15 cellular contexts compared by ENCODE assay signal in the genomic region with DNA sequence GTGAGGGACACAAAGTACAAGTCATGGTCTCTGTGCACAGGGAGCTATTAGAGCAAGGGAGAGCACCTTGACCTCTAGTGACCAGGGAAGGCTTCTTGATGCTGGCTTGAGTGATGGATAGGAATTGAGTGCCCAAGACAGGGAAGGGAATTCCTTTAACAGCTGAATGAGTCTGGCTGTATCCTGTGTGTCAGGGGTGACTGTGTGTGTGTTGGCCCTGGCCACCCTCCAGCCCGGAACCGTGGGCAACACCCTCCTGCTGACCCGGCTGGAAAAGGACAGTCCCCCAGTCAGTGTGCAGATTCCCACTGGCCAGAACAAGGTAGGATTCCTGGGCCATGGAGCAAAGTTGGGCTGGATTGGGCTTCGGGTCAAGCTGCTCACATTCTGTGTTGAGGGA. TPM values are rescaled to one million over a fixed set of nuclear protein-coding genes. Genes with fewer than 3 reads are reported as not detected.
DNase-seq lines count a peak whose midpoint lies in the region; ATAC-seq and TF ChIP-seq lines count a peak whose summit lies in the region.
"Had no signal": no experiment of that assay in that cellular context is flagged by ENCODE, and none has a peak within 500 bp of the region (broad histone marks: within the 10 kb centered on the region; RNA-seq: fewer than 3 reads in every experiment).

No MANE protein-coding gene starts in this region.

- H3K27me3 ChIP-seq in tibial artery = no peaks in the 10 kb centered on the region

- H3K4me1 ChIP-seq in tibial artery = peaks cover 0 to 6% (median 5%) of the 10 kb centered on the region in 4 donors

- H3K4me3 ChIP-seq in tibial artery = no peak overlapping the region

- intact Hi-C loops in Calu3 (cut with micrococcal nuclease; ENCODE audit: unreplicated experiment) (no loop called here), tibial artery (cut with DNase I; ENCODE audit: low total_unique reads) (loop anchor here (2.0 kb wide), 1 partner anchor 77 kb away; no protein-coding TSS in a partner anchor)

- H3K36me3 ChIP-seq in tibial artery = no peaks in the 10 kb centered on the region

- CTCF ChIA-PET in Calu3 (lab: Charles Lee) = no interaction called here

- H3K4me1 Mint-ChIP-seq in activated naive CD8-positive, alpha-beta T cell (ENCODE audit: low read depth) = peaks cover 19% of the 10 kb centered on the region
- no peaks in the 10 kb centered on the region for H3K4me1 Mint-ChIP-seq in Calu3 (ENCODE audit: low read depth, unreplicated experiment)

- no peaks in the 10 kb centered on the region for H3K9me3 Mint-ChIP-seq in activated naive CD8-positive, alpha-beta T cell (ENCODE audit: low read depth)
- H3K9me3 Mint-ChIP-seq in Calu3 (ENCODE audit: low read depth, unreplicated experiment) = no peaks in the 10 kb centered on the region
- H3K9me3 Mint-ChIP-seq: brain; CD14-positive monocyte; naive thymus-derived CD8-positive, alpha-beta T cell had no signal

- no peaks in the 10 kb centered on the region for H3K27me3 Mint-ChIP-seq in activated naive CD8-positive, alpha-beta T cell
- no peaks in the 10 kb centered on the region for H3K27me3 Mint-ChIP-seq in Calu3 (ENCODE audit: unreplicated experiment)
- H3K27me3 Mint-ChIP-seq: brain; naive thymus-derived CD8-positive, alpha-beta T cell had no signal

- TF ChIP-seq CTCF in Calu3 (IDR thresholded peaks at IDR 0.05; ENCODE audit: unreplicated experiment) (no peak), tibial artery (IDR thresholded peaks at IDR 0.05) (no peak)

- no peak overlapping the region for H3K4me3 Mint-ChIP-seq in activated naive CD8-positive, alpha-beta T cell
- H3K4me3 Mint-ChIP-seq in Calu3 (ENCODE audit: low read depth, unreplicated experiment) = no peak overlapping the region
- H3K4me3 Mint-ChIP-seq: brain; CD14-positive monocyte; naive thymus-derived CD8-positive, alpha-beta T cell had no signal

- DNase-seq in AG08396 (ENCODE audit: low spot score) = peak; percentile 47
- peak; percentile 87 for DNase-seq in ELR (ENCODE audit: low read depth)
- DNase-seq in left lobe of liver (ENCODE audit: low spot score) = no peak
- no peak for DNase-seq in Calu3
- no peak for DNase-seq in tibial artery
- DNase-seq: activated gamma-delta T cell treated with Interleukin-2 at 50 U/mL for 16 hours, foreskin melanocyte, NCI-H1930, NCI-H446 treated with DMSO at 0.1 percent for 48 hours had no signal

- H3K27ac Mint-ChIP-seq in activated naive CD8-positive, alpha-beta T cell = peak overlapping the region; percentile 69
- no peak overlapping the region for H3K27ac Mint-ChIP-seq in Calu3 (ENCODE audit: unreplicated experiment)

- peak; percentile 10 for ATAC-seq in left lobe of liver
- no peak for ATAC-seq in GM19351 (IDR thresholded peaks at IDR 0.05; ENCODE audit: unreplicated experiment)
- ATAC-seq: naive thymus-derived CD8-positive, alpha-beta T cell had no signal

- H3K27ac ChIP-seq in tibial artery = no peak overlapping the region

- no peaks in the 10 kb centered on the region for H3K9me3 ChIP-seq in tibial artery

- H3K36me3 Mint-ChIP-seq in activated naive CD8-positive, alpha-beta T cell = peaks cover 8% of the 10 kb centered on the region
- H3K36me3 Mint-ChIP-seq in Calu3 (ENCODE audit: insufficient read depth, unreplicated experiment) = peaks cover 18% of the 10 kb centered on the region
- H3K36me3 Mint-ChIP-seq: brain; naive thymus-derived CD8-positive, alpha-beta T cell had no signal

- BruUV-seq in Calu3 (replicated peaks; lab: Mats Ljungman, UMichigan) = no TSS peak

RNA-seq across cellular contexts. Expression of a gene that starts 5.5 kb away (rescaled TPM):
- 114 TPM for total RNA-seq in left lobe of liver
- total RNA-seq in Calu3 (2022) = 178 and 185 TPM in 2 replicates

RNA-seq across cellular contexts. Expression of a gene that starts 9.6 kb away (rescaled TPM):
- total RNA-seq in left lobe of liver = 24.0 TPM
- total RNA-seq in Calu3 (2022) = 29.7 and 32.4 TPM in 2 replicates

RNA-seq across cellular contexts. Expression of a gene that starts 21.8 kb away (rescaled TPM):
- total RNA-seq in left lobe of liver = 0.73 TPM
- 24.3 and 31.1 TPM in 2 replicates for total RNA-seq in Calu3 (2022)

RNA-seq across cellular contexts. Expression of a gene that starts 31.5 kb away (rescaled TPM):
- total RNA-seq in left lobe of liver (28.2 TPM), Calu3 (2022) (31.0 and 33.6 TPM in 2 replicates)

RNA-seq across cellular contexts. Expression of a gene that starts 46.3 kb away (rescaled TPM):
- not detected for total RNA-seq in left lobe of liver
- not detected in 2 replicates for total RNA-seq in Calu3 (2022)
- total RNA-seq: lower leg skin; naive thymus-derived CD8-positive, alpha-beta T cell had no signal

Comparison
In these comparisons a context has a peak if more than half of its experiments do, and no peak if none do; other contexts are left out.
1. DNase-seq: peak in AG08396 (single experiment) and ELR (single experiment); none in left lobe of liver (single experiment), Calu3 (single experiment) and tibial artery (0 of 2).
2. RNA of a gene that starts 21.8 kb away (total RNA-seq): 24.3 to 31.1 TPM in Calu3; 0.73 TPM in left lobe of liver (single experiment); every median in the first group is over 10 times any median in the second.